ENCODE assay signal across 18 cellular contexts in genomic region chr10:84310470-84310869, GRCh38. TPM values are rescaled to one million over a fixed set of nuclear protein-coding genes. Genes with fewer than 3 reads are reported as not detected.
DNase-seq lines count a peak whose midpoint lies in the region; ATAC-seq and TF ChIP-seq lines count a peak whose summit lies in the region.
"Had no signal": no experiment of that assay in that cellular context is flagged by ENCODE, and none has a peak within 500 bp of the region (broad histone marks: within the 10 kb centered on the region; RNA-seq: fewer than 3 reads in every experiment).

No MANE protein-coding gene starts in this region.

- TF ChIP-seq CTCF in spleen (IDR thresholded peaks at IDR 0.05 in 8 of 11, conservative IDR thresholded peaks at IDR 0.05 in 3 of 11), result no peak

- WGBS in spleen, 5 donors, result 68 to 90% (median 79%) methylated on average over 2 of the region's 2 CpGs

- peaks cover 0 to 21% (median 0%) of the 10 kb centered on the region in 7 donors for H3K27me3 ChIP-seq in spleen (replicated peaks in 1 of 7)
- H3K27me3 ChIP-seq: adrenal gland, dorsolateral prefrontal cortex, transverse colon had no signal

- H3K4me3 ChIP-seq in spleen, result no peak overlapping the region
- H3K4me3 ChIP-seq: adrenal gland, dorsolateral prefrontal cortex, prostate gland, transverse colon had no signal

- DNase-seq in DMS53 treated with DMSO at 0.1 percent for 48 hours (lab: John Stamatoyannopoulos, UW; ENCODE audit: unreplicated experiment) (peak; percentile 41), NCI-H69 (lab: John Stamatoyannopoulos, UW) (peak; percentile 4), dermis blood vessel endothelial cell (peak; percentile 78), non-pigmented ciliary epithelial cell (ENCODE audit: low read depth) (peak; percentile 50), spleen (no peak), NCI-H2196 treated with DMSO at 0.1 percent for 48 hours (lab: John Stamatoyannopoulos, UW; ENCODE audit: unreplicated experiment) (no peak)
- DNase-seq: activated CD4-positive, alpha-beta memory T cell treated with anti-CD3 and anti-CD28 coated beads for 36 hours; adrenal gland; CD4-positive, CD25-positive, alpha-beta regulatory T cell; dorsolateral prefrontal cortex; GF-D8; NCI-H1930; NCI-H82; Right ventricle myocardium superior; transverse colon had no signal

- H3K9me3 ChIP-seq in spleen, result no peaks in the 10 kb centered on the region
- H3K9me3 ChIP-seq: adrenal gland, prostate gland, transverse colon had no signal

- H3K27ac ChIP-seq in spleen, result no peak overlapping the region
- H3K27ac ChIP-seq: adrenal gland, dorsolateral prefrontal cortex, prostate gland, transverse colon had no signal

- peaks cover 0 to 15% (median 11%) of the 10 kb centered on the region in 6 donors for H3K4me1 ChIP-seq in spleen
- H3K4me1 ChIP-seq: prostate gland had no signal

- intact Hi-C loops in spleen (cut with DNase I; ENCODE audit: low total_unique reads), result no loop called here

- H3K36me3 ChIP-seq in spleen, result no peaks in the 10 kb centered on the region
- H3K36me3 ChIP-seq: adrenal gland, prostate gland, transverse colon had no signal

- no peak for ATAC-seq in HG03139 (IDR thresholded peaks at IDR 0.05; ENCODE audit: unreplicated experiment)
- ATAC-seq in GM21786 (IDR thresholded peaks at IDR 0.05; ENCODE audit: unreplicated experiment), result no peak

- no peak for TF ChIP-seq POLR2A in spleen (IDR thresholded peaks at IDR 0.05)

RNA-seq across cellular contexts. Expression of gene CCSER2, which starts 17.9 kb away (rescaled TPM):
- 22.5 and 32.7 TPM in 2 replicates for total RNA-seq in dermis blood vessel endothelial cell
- 10 to 100 TPM; 38.9 to 61.4 (median 54.3) TPM for total RNA-seq in spleen
- 1 to 10 TPM; 5.3 to 8.1 (median 5.6) TPM for polyA plus RNA-seq in spleen

Comparison
In these comparisons a context has a peak if more than half of its experiments do, and no peak if none do; other contexts are left out.
1. DNase-seq: peak in DMS53 treated with DMSO at 0.1 percent for 48 hours (single experiment), NCI-H69 (single experiment), dermis blood vessel endothelial cell (single experiment) and non-pigmented ciliary epithelial cell (single experiment); none in spleen (single experiment) and NCI-H2196 treated with DMSO at 0.1 percent for 48 hours (single experiment).